1 cellular context compared by ENCODE assay signal in the genomic region with DNA sequence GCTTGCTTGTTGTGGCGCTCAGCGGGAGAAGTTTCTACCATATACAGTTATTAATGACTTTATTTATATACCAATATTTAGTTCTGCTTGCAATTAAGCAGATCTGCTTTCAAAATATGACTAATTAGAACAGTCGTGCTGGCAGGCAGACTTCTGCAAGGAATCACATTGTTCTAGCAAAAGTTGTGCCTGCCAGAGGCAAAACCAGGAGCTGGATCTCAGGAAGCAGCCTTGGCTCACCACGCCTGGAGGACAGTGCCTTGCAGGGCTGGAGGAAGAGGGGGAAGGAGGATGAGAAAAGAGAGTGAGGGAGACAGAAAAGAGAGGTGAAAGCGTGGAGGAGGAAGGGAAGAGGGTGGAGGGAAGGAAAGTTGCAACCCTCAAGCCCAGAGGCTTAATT.
TF ChIP-seq lines count a peak whose summit lies in the region.

No MANE protein-coding gene starts in this region.

TF ChIP-seq in HepG2, 621 proteins besides CTCF, POLR2A, EP300 and RAD21 (continued from another document):
- TF ChIP-seq, protein P1, sequence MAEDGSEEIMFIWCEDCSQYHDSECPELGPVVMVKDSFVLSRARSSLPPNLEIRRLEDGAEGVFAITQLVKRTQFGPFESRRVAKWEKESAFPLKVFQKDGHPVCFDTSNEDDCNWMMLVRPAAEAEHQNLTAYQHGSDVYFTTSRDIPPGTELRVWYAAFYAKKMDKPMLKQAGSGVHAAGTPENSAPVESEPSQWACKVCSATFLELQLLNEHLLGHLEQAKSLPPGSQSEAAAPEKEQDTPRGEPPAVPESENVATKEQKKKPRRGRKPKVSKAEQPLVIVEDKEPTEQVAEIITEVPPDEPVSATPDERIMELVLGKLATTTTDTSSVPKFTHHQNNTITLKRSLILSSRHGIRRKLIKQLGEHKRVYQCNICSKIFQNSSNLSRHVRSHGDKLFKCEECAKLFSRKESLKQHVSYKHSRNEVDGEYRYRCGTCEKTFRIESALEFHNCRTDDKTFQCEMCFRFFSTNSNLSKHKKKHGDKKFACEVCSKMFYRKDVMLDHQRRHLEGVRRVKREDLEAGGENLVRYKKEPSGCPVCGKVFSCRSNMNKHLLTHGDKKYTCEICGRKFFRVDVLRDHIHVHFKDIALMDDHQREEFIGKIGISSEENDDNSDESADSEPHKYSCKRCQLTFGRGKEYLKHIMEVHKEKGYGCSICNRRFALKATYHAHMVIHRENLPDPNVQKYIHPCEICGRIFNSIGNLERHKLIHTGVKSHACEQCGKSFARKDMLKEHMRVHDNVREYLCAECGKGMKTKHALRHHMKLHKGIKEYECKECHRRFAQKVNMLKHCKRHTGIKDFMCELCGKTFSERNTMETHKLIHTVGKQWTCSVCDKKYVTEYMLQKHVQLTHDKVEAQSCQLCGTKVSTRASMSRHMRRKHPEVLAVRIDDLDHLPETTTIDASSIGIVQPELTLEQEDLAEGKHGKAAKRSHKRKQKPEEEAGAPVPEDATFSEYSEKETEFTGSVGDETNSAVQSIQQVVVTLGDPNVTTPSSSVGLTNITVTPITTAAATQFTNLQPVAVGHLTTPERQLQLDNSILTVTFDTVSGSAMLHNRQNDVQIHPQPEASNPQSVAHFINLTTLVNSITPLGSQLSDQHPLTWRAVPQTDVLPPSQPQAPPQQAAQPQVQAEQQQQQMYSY (CRISPR knock-in tag; IDR thresholded peaks at IDR 0.05): peak; percentile 90
- TF ChIP-seq, protein P2, sequence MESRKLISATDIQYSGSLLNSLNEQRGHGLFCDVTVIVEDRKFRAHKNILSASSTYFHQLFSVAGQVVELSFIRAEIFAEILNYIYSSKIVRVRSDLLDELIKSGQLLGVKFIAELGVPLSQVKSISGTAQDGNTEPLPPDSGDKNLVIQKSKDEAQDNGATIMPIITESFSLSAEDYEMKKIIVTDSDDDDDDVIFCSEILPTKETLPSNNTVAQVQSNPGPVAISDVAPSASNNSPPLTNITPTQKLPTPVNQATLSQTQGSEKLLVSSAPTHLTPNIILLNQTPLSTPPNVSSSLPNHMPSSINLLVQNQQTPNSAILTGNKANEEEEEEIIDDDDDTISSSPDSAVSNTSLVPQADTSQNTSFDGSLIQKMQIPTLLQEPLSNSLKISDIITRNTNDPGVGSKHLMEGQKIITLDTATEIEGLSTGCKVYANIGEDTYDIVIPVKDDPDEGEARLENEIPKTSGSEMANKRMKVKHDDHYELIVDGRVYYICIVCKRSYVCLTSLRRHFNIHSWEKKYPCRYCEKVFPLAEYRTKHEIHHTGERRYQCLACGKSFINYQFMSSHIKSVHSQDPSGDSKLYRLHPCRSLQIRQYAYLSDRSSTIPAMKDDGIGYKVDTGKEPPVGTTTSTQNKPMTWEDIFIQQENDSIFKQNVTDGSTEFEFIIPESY (CRISPR knock-in tag; IDR thresholded peaks at IDR 0.05): 0 out of 2 replicates have a peak, but pooled peaks have one; percentile 29
- no peak for TF ChIP-seq SIX4 (CRISPR knock-in tag; IDR thresholded peaks at IDR 0.05)
TF ChIP-seq in HepG2: peak in this region for 2.
